26 cellular contexts compared by ENCODE assay signal in genomic region chr20:12614764-12615163, GRCh38.
"Had no signal": no experiment of that assay in that cellular context is flagged by ENCODE, and none has a peak within 500 bp of the region (broad histone marks: within the 10 kb centered on the region; RNA-seq: fewer than 3 reads in every experiment).

No MANE protein-coding gene starts in this region.

- H3K4me2 ChIP-seq: hepatocyte had no signal

- H3K9me3 Mint-ChIP-seq: endodermal cell had no signal

- H3K27ac ChIP-seq: coronary artery, dorsolateral prefrontal cortex, epithelial cell of prostate, esophagus muscularis mucosa, esophagus squamous epithelium, foreskin keratinocyte, gastrocnemius medialis, gastroesophageal sphincter, heart left ventricle, heart right ventricle, hepatocyte had no signal

- H3K79me2 ChIP-seq: hepatocyte had no signal

- H2AFZ ChIP-seq: hepatocyte had no signal

- H3K4me1 ChIP-seq: esophagus muscularis mucosa, esophagus squamous epithelium, gastrocnemius medialis, gastroesophageal sphincter, heart left ventricle, heart right ventricle had no signal

- H3K4me1 Mint-ChIP-seq: endodermal cell had no signal

- H3K36me3 ChIP-seq: esophagus muscularis mucosa, esophagus squamous epithelium, gastrocnemius medialis, gastroesophageal sphincter, heart left ventricle, heart right ventricle had no signal

- H3K4me3 ChIP-seq: coronary artery, dorsolateral prefrontal cortex, esophagus muscularis mucosa, esophagus squamous epithelium, gastrocnemius medialis, gastroesophageal sphincter, heart left ventricle, heart right ventricle, hepatocyte had no signal

- DNase-seq: cortex of kidney; dermis blood vessel endothelial cell; dorsolateral prefrontal cortex; effector CD4-positive, alpha-beta T cell; effector CD8-positive, alpha-beta T cell; effector memory CD4-positive, alpha-beta T cell; effector memory CD8-positive, alpha-beta T cell; endodermal cell; erythroblast; esophagus squamous epithelium; foreskin fibroblast; foreskin keratinocyte; foreskin melanocyte; gastrocnemius medialis; glutamatergic neuron; head of caudate nucleus; heart left ventricle; heart right ventricle; hippocampal formation had no signal

- H3K27me3 Mint-ChIP-seq: dendritic cell treated with granulocyte-macrophage colony-stimulating factor and Interleukin-4, amounts not matched to agents 40 ng/mL and 50 ng/mL, for 4 days; effector memory CD8-positive, alpha-beta T cell had no signal

- H3K27ac Mint-ChIP-seq: dendritic cell treated with granulocyte-macrophage colony-stimulating factor and Interleukin-4, amounts not matched to agents 40 ng/mL and 50 ng/mL, for 4 days; effector memory CD8-positive, alpha-beta T cell; endodermal cell had no signal

- H3K27me3 ChIP-seq: dorsolateral prefrontal cortex, esophagus muscularis mucosa, esophagus squamous epithelium, foreskin keratinocyte, gastrocnemius medialis, gastroesophageal sphincter, heart left ventricle, heart right ventricle, hepatocyte had no signal

- ATAC-seq: effector memory CD8-positive, alpha-beta T cell; esophagus mucosa; foreskin keratinocyte; gastrocnemius medialis; gastroesophageal sphincter; heart left ventricle; heart right ventricle had no signal

- H3K9me3 ChIP-seq: esophagus squamous epithelium, gastrocnemius medialis had no signal

- H3K4me3 Mint-ChIP-seq: dendritic cell treated with granulocyte-macrophage colony-stimulating factor and Interleukin-4, amounts not matched to agents 40 ng/mL and 50 ng/mL, for 4 days; effector memory CD8-positive, alpha-beta T cell; endodermal cell had no signal
